1 cellular context compared by ENCODE assay signal in the genomic region with DNA sequence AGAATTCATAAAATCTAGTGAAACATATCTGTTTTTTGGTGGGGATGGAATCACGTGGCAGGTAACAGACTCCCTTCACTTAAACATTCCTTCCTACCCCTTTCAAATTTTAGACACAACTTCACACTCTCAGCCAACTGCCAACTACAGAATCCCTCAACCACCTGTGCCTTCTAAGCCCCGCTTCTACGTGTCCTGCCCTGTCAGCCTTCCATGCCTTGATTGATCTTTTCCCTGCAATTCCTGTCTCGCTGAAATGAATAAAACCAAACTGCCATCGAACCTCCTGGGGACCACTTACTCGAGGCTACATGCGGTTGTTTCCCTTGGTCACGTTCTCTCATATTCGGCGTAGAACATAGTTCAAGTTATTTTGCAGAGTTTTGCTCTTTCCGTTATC.
TF ChIP-seq lines count a peak whose summit lies in the region.

No MANE protein-coding gene starts in this region.

TF ChIP-seq in K562, 482 proteins besides CTCF, POLR2A, EP300 and RAD21:
- TF ChIP-seq SMARCB1 (IDR thresholded peaks at IDR 0.05; ENCODE audit: insufficient read length, low read depth) = no peak
- TF ChIP-seq ZNF274 (IDR thresholded peaks at IDR 0.05; ENCODE audit: borderline replicate concordance, low read depth, low read length) = no peak
- no peak for TF ChIP-seq POLR2B (IDR thresholded peaks at IDR 0.05; ENCODE audit: low read depth, partially characterized antibody)
- TF ChIP-seq, protein P1, sequence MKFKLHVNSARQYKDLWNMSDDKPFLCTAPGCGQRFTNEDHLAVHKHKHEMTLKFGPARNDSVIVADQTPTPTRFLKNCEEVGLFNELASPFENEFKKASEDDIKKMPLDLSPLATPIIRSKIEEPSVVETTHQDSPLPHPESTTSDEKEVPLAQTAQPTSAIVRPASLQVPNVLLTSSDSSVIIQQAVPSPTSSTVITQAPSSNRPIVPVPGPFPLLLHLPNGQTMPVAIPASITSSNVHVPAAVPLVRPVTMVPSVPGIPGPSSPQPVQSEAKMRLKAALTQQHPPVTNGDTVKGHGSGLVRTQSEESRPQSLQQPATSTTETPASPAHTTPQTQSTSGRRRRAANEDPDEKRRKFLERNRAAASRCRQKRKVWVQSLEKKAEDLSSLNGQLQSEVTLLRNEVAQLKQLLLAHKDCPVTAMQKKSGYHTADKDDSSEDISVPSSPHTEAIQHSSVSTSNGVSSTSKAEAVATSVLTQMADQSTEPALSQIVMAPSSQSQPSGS (CRISPR knock-in tag; IDR thresholded peaks at IDR 0.05) = no peak
- no peak for TF ChIP-seq ZNF551 (CRISPR knock-in tag; IDR thresholded peaks at IDR 0.05)
- TF ChIP-seq, protein P2, sequence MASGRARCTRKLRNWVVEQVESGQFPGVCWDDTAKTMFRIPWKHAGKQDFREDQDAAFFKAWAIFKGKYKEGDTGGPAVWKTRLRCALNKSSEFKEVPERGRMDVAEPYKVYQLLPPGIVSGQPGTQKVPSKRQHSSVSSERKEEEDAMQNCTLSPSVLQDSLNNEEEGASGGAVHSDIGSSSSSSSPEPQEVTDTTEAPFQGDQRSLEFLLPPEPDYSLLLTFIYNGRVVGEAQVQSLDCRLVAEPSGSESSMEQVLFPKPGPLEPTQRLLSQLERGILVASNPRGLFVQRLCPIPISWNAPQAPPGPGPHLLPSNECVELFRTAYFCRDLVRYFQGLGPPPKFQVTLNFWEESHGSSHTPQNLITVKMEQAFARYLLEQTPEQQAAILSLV (tag; IDR thresholded peaks at IDR 0.05) = no peak
- TF ChIP-seq NFE2 (IDR thresholded peaks at IDR 0.05; ENCODE audit: low read depth) = no peak
- TF ChIP-seq CBX8 (IDR thresholded peaks at IDR 0.05; ENCODE audit: borderline replicate concordance, extremely low read depth, low read depth, low read length, poor library complexity, severe bottlenecking) = no peak
- no peak for TF ChIP-seq TAF7 (tag; IDR thresholded peaks at IDR 0.05)
- no peak for TF ChIP-seq SNIP1 (IDR thresholded peaks at IDR 0.05; ENCODE audit: low read depth)
- TF ChIP-seq POLR3G (IDR thresholded peaks at IDR 0.05; ENCODE audit: extremely low read depth, insufficient read length, insufficient replicate concordance) = no peak
- no peak for TF ChIP-seq BDP1 (IDR thresholded peaks at IDR 0.05; ENCODE audit: insufficient read depth, insufficient read length)
- TF ChIP-seq WHSC1 (IDR thresholded peaks at IDR 0.05; ENCODE audit: low read length) = no peak
- TF ChIP-seq RBFOX2 (IDR thresholded peaks at IDR 0.05; ENCODE audit: low read depth, low read length) = no peak
